In the genomic region with DNA sequence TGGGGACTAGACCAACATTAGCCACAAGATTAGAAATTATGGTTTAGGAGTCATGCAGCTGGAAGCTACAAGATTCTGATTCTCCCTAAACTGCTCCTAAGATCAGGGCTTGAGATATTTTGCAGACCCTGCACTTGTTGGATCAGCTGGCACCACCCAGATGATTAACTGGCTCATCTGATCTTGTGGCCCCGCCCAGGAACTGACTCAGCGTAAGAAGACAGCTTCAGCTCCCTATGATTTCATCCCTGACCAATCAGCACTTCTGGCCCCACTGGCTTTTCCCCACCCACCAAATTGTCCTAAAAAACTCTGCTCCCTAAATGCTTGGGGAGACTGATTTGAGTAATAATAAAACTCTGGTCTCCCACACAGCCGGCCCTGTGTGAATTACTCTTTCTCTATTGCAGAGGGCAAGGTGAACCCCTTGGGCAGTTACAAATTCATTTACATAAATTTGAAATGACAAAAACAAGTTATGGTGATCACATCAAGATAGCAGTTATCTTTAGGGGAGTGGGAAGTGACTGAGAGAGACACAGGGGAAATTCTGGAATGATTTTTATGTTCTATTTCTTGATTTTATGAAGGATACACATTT, we compare ENCODE assay signal across 10 cellular contexts.
A peak's percentile ranks its signal among the peaks of the same experiment; 100 is the strongest.
DNase-seq lines count a peak whose midpoint lies in the region; ATAC-seq, FAIRE-seq and TF ChIP-seq lines count a peak whose summit lies in the region.
"Had no signal": no experiment of that assay in that cellular context is flagged by ENCODE, and none has a peak within 500 bp of the region (broad histone marks: within the 10 kb centered on the region; RNA-seq: fewer than 3 reads in every experiment).

No MANE protein-coding gene starts in this region.

- intact Hi-C loops in activated CD4-positive, alpha-beta memory T cell treated with anti-CD3 and anti-CD28 coated beads for 36 hours (cut with micrococcal nuclease): loop anchor here (5.0 kb wide), 1 partner anchor 42 kb away; no protein-coding TSS in a partner anchor
- intact Hi-C loops in heart right ventricle (cut with DNase I): no loop called here

- H3K27me3 Mint-ChIP-seq in activated CD4-positive, alpha-beta memory T cell treated with anti-CD3 and anti-CD28 coated beads for 36 hours: no peaks in the 10 kb centered on the region
- no peaks in the 10 kb centered on the region for H3K27me3 Mint-ChIP-seq in stimulated activated naive B cell treated with anti-CD40 and anti-IgM and Interleukin-4, amounts not matched to agents 10 μg/mL and 1 μg/mL and 100 μg/mL, for 72 hours
- H3K27me3 Mint-ChIP-seq: naive B cell had no signal

- peaks cover 50% of the 10 kb centered on the region for H3K4me1 Mint-ChIP-seq in activated CD4-positive, alpha-beta memory T cell treated with anti-CD3 and anti-CD28 coated beads for 36 hours (ENCODE audit: low read depth)
- H3K4me1 Mint-ChIP-seq in stimulated activated naive B cell treated with anti-CD40 and anti-IgM and Interleukin-4, amounts not matched to agents 10 μg/mL and 1 μg/mL and 100 μg/mL, for 72 hours: peaks cover 24 to 34% of the 10 kb centered on the region in 2 donors

- TF ChIP-seq POLR2A in GM12892 (IDR thresholded peaks at IDR 0.05; ENCODE audit: low read depth, low read length): no peak

- H3K4me3 Mint-ChIP-seq in activated CD4-positive, alpha-beta memory T cell treated with anti-CD3 and anti-CD28 coated beads for 36 hours: peak overlapping the region; percentile 12
- no peak overlapping the region for H3K4me3 Mint-ChIP-seq in stimulated activated naive B cell treated with anti-CD40 and anti-IgM and Interleukin-4, amounts not matched to agents 10 μg/mL and 1 μg/mL and 100 μg/mL, for 72 hours
- H3K4me3 Mint-ChIP-seq: naive B cell had no signal

- no peak for TF ChIP-seq CTCF in heart right ventricle (IDR thresholded peaks at IDR 0.05)

- no peak overlapping the region for H3K4me3 ChIP-seq in heart right ventricle

- no peaks in the 10 kb centered on the region for H3K9me3 ChIP-seq in heart right ventricle

- FAIRE-seq in GM12892 (lab: Jason Lieb, UNC): no peak

- H3K27ac ChIP-seq in heart right ventricle: peak overlapping the region in 2 of 10 donors; percentile 3 to 54

- POLR2A ChIA-PET in activated CD4-positive, alpha-beta memory T cell treated with anti-CD3 and anti-CD28 coated beads for 36 hours (lab: Charles Lee): no interaction called here

- ATAC-seq in heart right ventricle: peak in 1 of 8 donors; percentile 23
- peak; percentile 26 to 44 for ATAC-seq in stimulated activated naive B cell treated with anti-CD40 and anti-IgM and Interleukin-4, amounts not matched to agents 10 μg/mL and 1 μg/mL and 100 μg/mL, for 72 hours (replicated peaks)

- H3K27ac Mint-ChIP-seq in activated CD4-positive, alpha-beta memory T cell treated with anti-CD3 and anti-CD28 coated beads for 36 hours: peak overlapping the region; percentile 88
- no peak overlapping the region for H3K27ac Mint-ChIP-seq in stimulated activated naive B cell treated with anti-CD40 and anti-IgM and Interleukin-4, amounts not matched to agents 10 μg/mL and 1 μg/mL and 100 μg/mL, for 72 hours

- 80 to 84% methylated on average over 3 of the region's 3 CpGs for WGBS in heart right ventricle, 2 donors

- H3K9me3 Mint-ChIP-seq in activated CD4-positive, alpha-beta memory T cell treated with anti-CD3 and anti-CD28 coated beads for 36 hours: no peaks in the 10 kb centered on the region
- H3K9me3 Mint-ChIP-seq in stimulated activated naive B cell treated with anti-CD40 and anti-IgM and Interleukin-4, amounts not matched to agents 10 μg/mL and 1 μg/mL and 100 μg/mL, for 72 hours: peaks cover 0 to 2% of the 10 kb centered on the region in 2 donors
- H3K9me3 Mint-ChIP-seq: naive B cell had no signal

- peak; percentile 56 for DNase-seq in activated naive CD4-positive, alpha-beta T cell treated with Interleukin-2 at 50 U/mL for 16 hours
- no peak for DNase-seq in activated naive CD4-positive, alpha-beta T cell (lab: John Stamatoyannopoulos, UW)
- DNase-seq in activated CD4-positive, alpha-beta memory T cell treated with anti-CD3 and anti-CD28 coated beads for 36 hours: peak; percentile 81
- DNase-seq in heart right ventricle (peak; percentile 21 to 27), ureter (ENCODE audit: low spot score) (no peak), DMS153 treated with DMSO at 0.1 percent for 48 hours (lab: John Stamatoyannopoulos, UW; ENCODE audit: unreplicated experiment) (no peak), GM12892 (ENCODE audit: insufficient read length) (no peak)
- DNase-seq in stimulated activated naive B cell treated with anti-CD40 and anti-IgM and Interleukin-4, amounts not matched to agents 10 μg/mL and 1 μg/mL and 100 μg/mL, for 72 hours: peak; percentile 32
- DNase-seq: naive B cell, NCI-H526 treated with DMSO at 0.1 percent for 48 hours had no signal

- no peaks in the 10 kb centered on the region for H3K36me3 ChIP-seq in heart right ventricle

- H3K36me3 Mint-ChIP-seq in activated CD4-positive, alpha-beta memory T cell treated with anti-CD3 and anti-CD28 coated beads for 36 hours: no peaks in the 10 kb centered on the region
- H3K36me3 Mint-ChIP-seq in stimulated activated naive B cell treated with anti-CD40 and anti-IgM and Interleukin-4, amounts not matched to agents 10 μg/mL and 1 μg/mL and 100 μg/mL, for 72 hours: no peaks in the 10 kb centered on the region
- H3K36me3 Mint-ChIP-seq: naive B cell had no signal

- H3K27me3 ChIP-seq in heart right ventricle: peaks cover 0 to 3% (median 0%) of the 10 kb centered on the region in 7 donors

- peaks cover 0 to 56% (median 0%) of the 10 kb centered on the region in 9 donors for H3K4me1 ChIP-seq in heart right ventricle

- CTCF ChIA-PET in activated CD4-positive, alpha-beta memory T cell treated with anti-CD3 and anti-CD28 coated beads for 36 hours (lab: Charles Lee): interaction anchor here (0.6 to 1.5 kb wide), 4 partner anchors 29 to 209 kb away, joined by 3 to 7 read pairs (median 4); no protein-coding TSS in a partner anchor

Comparison
In these comparisons a context has a peak if more than half of its experiments do, and no peak if none do; other contexts are left out.
1. DNase-seq: peak in activated naive CD4-positive, alpha-beta T cell treated with Interleukin-2 at 50 U/mL for 16 hours (single experiment), activated CD4-positive, alpha-beta memory T cell treated with anti-CD3 and anti-CD28 coated beads for 36 hours (single experiment), heart right ventricle (2 of 2) and stimulated activated naive B cell treated with anti-CD40 and anti-IgM and Interleukin-4, amounts not matched to agents 10 μg/mL and 1 μg/mL and 100 μg/mL, for 72 hours (single experiment); none in activated naive CD4-positive, alpha-beta T cell (0 of 4), ureter (single experiment), DMS153 treated with DMSO at 0.1 percent for 48 hours (single experiment) and GM12892 (single experiment).